ENCODE assay signal across 9 cellular contexts in the genomic region with DNA sequence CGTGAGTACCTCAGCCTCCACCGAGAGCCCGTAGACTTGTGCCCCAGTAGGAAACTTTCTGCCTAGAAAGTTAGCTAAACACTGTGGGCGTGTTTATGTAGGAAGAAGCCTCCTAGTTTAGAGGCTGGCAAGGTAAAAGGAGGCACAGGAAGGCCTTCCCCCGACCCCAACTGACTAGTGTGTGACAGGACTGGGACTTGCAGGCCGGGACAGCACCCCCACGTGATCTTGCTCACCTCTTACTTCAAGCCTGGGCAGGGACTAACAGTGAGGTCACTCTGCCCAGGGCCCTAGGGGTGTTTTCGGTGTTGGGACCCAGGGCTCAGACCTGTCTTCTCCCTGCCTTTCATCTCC. TPM values are rescaled to one million over a fixed set of nuclear protein-coding genes. Genes with fewer than 3 reads are reported as not detected.
DNase-seq lines count a peak whose midpoint lies in the region; ATAC-seq and TF ChIP-seq lines count a peak whose summit lies in the region.
"Had no signal": no experiment of that assay in that cellular context is flagged by ENCODE, and none has a peak within 500 bp of the region (broad histone marks: within the 10 kb centered on the region; RNA-seq: fewer than 3 reads in every experiment).

No MANE protein-coding gene starts in this region.

- no peaks in the 10 kb centered on the region for H3K27me3 ChIP-seq in CD4-positive, CD25-positive, alpha-beta regulatory T cell (ENCODE audit: control insufficient read depth, insufficient read depth, low read length)
- no peaks in the 10 kb centered on the region for H3K27me3 ChIP-seq in muscle layer of duodenum (ENCODE audit: low read depth, low read length)

- H3K4me3 ChIP-seq in CD4-positive, CD25-positive, alpha-beta regulatory T cell (ENCODE audit: low read depth, low read length), result peak overlapping the region; percentile 89
- H3K4me3 ChIP-seq in choroid plexus epithelial cell (ENCODE audit: low read depth, low read length) (peak overlapping the region; percentile 98), muscle layer of duodenum (ENCODE audit: low read depth in 1 of 2, low read length in 2 of 2) (peak overlapping the region; percentile 77 to 93)

- DNase-seq in CD4-positive, CD25-positive, alpha-beta regulatory T cell, result no peak
- no peak for DNase-seq in choroid plexus epithelial cell (ENCODE audit: low read depth)
- no peak for DNase-seq in hepatic stellate cell (ENCODE audit: low spot score)
- DNase-seq in DMS114 treated with DMSO at 0.1 percent for 48 hours (lab: John Stamatoyannopoulos, UW; ENCODE audit: unreplicated experiment), result no peak

- H3K9me3 Mint-ChIP-seq in CD4-positive, CD25-positive, alpha-beta regulatory T cell, result peaks cover 0 to 6% (median 0%) of the 10 kb centered on the region in 7 donors

- peaks cover 7% of the 10 kb centered on the region for H3K36me3 ChIP-seq in CD4-positive, CD25-positive, alpha-beta regulatory T cell (ENCODE audit: control insufficient read depth, insufficient read depth, low read length)
- peaks cover 11% of the 10 kb centered on the region for H3K36me3 ChIP-seq in KOPT-K1 (ENCODE audit: insufficient read depth, low read length)
- peaks cover 5 to 15% of the 10 kb centered on the region in 2 donors for H3K36me3 ChIP-seq in muscle layer of duodenum (ENCODE audit: control insufficient read depth in 1 of 2, insufficient read depth in 2 of 2, low read length in 2 of 2)

- H3K27me3 Mint-ChIP-seq in CD4-positive, CD25-positive, alpha-beta regulatory T cell, result peaks cover 10% of the 10 kb centered on the region

- peaks cover 16% of the 10 kb centered on the region for H3K36me3 Mint-ChIP-seq in CD4-positive, CD25-positive, alpha-beta regulatory T cell

- no peak for TF ChIP-seq CTCF in choroid plexus epithelial cell (conservative IDR thresholded peaks at IDR 0.05; ENCODE audit: low read depth, low read length)

- peak overlapping the region; percentile 92 to 100 (median 98) for H3K4me3 Mint-ChIP-seq in CD4-positive, CD25-positive, alpha-beta regulatory T cell

- peaks cover 40% of the 10 kb centered on the region for H3K4me1 ChIP-seq in CD4-positive, CD25-positive, alpha-beta regulatory T cell (ENCODE audit: control insufficient read depth, insufficient read depth, low read length, poor library complexity, severe bottlenecking)
- peaks cover 20 to 29% of the 10 kb centered on the region in 2 donors for H3K4me1 ChIP-seq in muscle layer of duodenum (ENCODE audit: control insufficient read depth in 1 of 2, insufficient read depth in 2 of 2, low read length in 2 of 2)

- H3K27ac Mint-ChIP-seq in CD4-positive, CD25-positive, alpha-beta regulatory T cell, result peak overlapping the region; percentile 98 to 99 (median 98)

- H3K9me3 ChIP-seq in CD4-positive, CD25-positive, alpha-beta regulatory T cell (ENCODE audit: control insufficient read depth in 2 of 2, low read length in 2 of 2), result no peaks in the 10 kb centered on the region
- H3K9me3 ChIP-seq in KOPT-K1 (ENCODE audit: insufficient read depth, low read length, poor library complexity, severe bottlenecking) (no peaks in the 10 kb centered on the region), muscle layer of duodenum (ENCODE audit: control insufficient read depth in 1 of 2, low read length in 2 of 2) (no peaks in the 10 kb centered on the region)

- peak in 1 of 2 donors; percentile 5 for ATAC-seq in CD4-positive, CD25-positive, alpha-beta regulatory T cell (ENCODE audit: low read depth in 2 of 2)
- ATAC-seq in GM21423 (IDR thresholded peaks at IDR 0.05; ENCODE audit: unreplicated experiment) (peak; percentile 2), HG02973 (IDR thresholded peaks at IDR 0.05; ENCODE audit: unreplicated experiment) (no peak)

- peaks cover 8 to 48% (median 34%) of the 10 kb centered on the region in 4 donors for H3K4me1 Mint-ChIP-seq in CD4-positive, CD25-positive, alpha-beta regulatory T cell

- H3K27ac ChIP-seq in CD4-positive, CD25-positive, alpha-beta regulatory T cell (ENCODE audit: insufficient read depth, low read length, poor library complexity, severe bottlenecking), result peak overlapping the region; percentile 98
- H3K27ac ChIP-seq in KOPT-K1 (ENCODE audit: low read depth, low read length, poor library complexity, severe bottlenecking) (peak overlapping the region; percentile 92), muscle layer of duodenum (ENCODE audit: low read length) (peak overlapping the region; percentile 100)

RNA-seq across cellular contexts. Expression of a gene that starts 0.4 kb away (rescaled TPM):
- total RNA-seq in CD4-positive, CD25-positive, alpha-beta regulatory T cell, result 503 TPM
- polyA plus RNA-seq in CD4-positive, CD25-positive, alpha-beta regulatory T cell, result 1,000 to 10,000 TPM in 2 of 4 donors, 100 to 1,000 TPM in 2; 723 to 1,055 (median 950) TPM

RNA-seq across cellular contexts. Expression of a gene that starts 19.7 kb away (rescaled TPM):
- not detected for total RNA-seq in CD4-positive, CD25-positive, alpha-beta regulatory T cell
- under 1 TPM in 1 of 4 donors, not detected in 3; 0.23 TPM for polyA plus RNA-seq in CD4-positive, CD25-positive, alpha-beta regulatory T cell
- total RNA-seq: SK-MEL-5 had no signal

RNA-seq across cellular contexts. Expression of a gene that starts 25.7 kb away (rescaled TPM):
- total RNA-seq in CD4-positive, CD25-positive, alpha-beta regulatory T cell, result 7.2 TPM
- polyA plus RNA-seq in CD4-positive, CD25-positive, alpha-beta regulatory T cell, result under 1 TPM in 3 of 4 donors, not detected in 1; 0.40 to 0.52 (median 0.44) TPM

RNA-seq across cellular contexts. Expression of a gene that starts 28.3 kb away (rescaled TPM):
- total RNA-seq in CD4-positive, CD25-positive, alpha-beta regulatory T cell, result not detected
- polyA plus RNA-seq in CD4-positive, CD25-positive, alpha-beta regulatory T cell, result not detected
